Comparison of ENCODE assay signal across 8 cellular contexts in genomic region chr10:102752934-102753664, GRCh38. TPM values are rescaled to one million over a fixed set of nuclear protein-coding genes. Genes with fewer than 3 reads are reported as not detected.
DNase-seq lines count a peak whose midpoint lies in the region; ATAC-seq, FAIRE-seq and TF ChIP-seq lines count a peak whose summit lies in the region.

No MANE protein-coding gene starts in this region.

- ATAC-seq in activated CD4-positive, alpha-beta T cell treated with anti-CD3 and anti-CD28 coated beads for 36 hours: peak; percentile 78

- DNase-seq in activated CD4-positive, alpha-beta T cell treated with anti-CD3 and anti-CD28 coated beads for 36 hours: peak; percentile 35
- DNase-seq in activated CD4-positive, alpha-beta T cell treated with anti-CD3 and anti-CD28 coated beads for 4 hours: no peak
- DNase-seq in MV-4-11 (lab: John Stamatoyannopoulos, UW) (peak; percentile 53), kidney tubule cell (ENCODE audit: low spot score) (peak; percentile 58), suprapubic skin (ENCODE audit: low spot score in 2 of 2) (no peak), H54 (ENCODE audit: insufficient read length, low spot score) (no peak)
- DNase-seq in effector CD4-positive, alpha-beta T cell: no peak

- no peak overlapping the region for H3K4me3 Mint-ChIP-seq in activated CD4-positive, alpha-beta T cell treated with anti-CD3 and anti-CD28 coated beads for 36 hours
- H3K4me3 Mint-ChIP-seq in brain: no peak overlapping the region

- H3K36me3 ChIP-seq in suprapubic skin: no peaks in the 10 kb centered on the region

- POLR2A ChIA-PET in activated CD4-positive, alpha-beta T cell treated with anti-CD3 and anti-CD28 coated beads for 36 hours (lab: Charles Lee): no interaction called here

- H3K27me3 Mint-ChIP-seq in activated CD4-positive, alpha-beta T cell treated with anti-CD3 and anti-CD28 coated beads for 36 hours: no peaks in the 10 kb centered on the region
- H3K27me3 Mint-ChIP-seq in brain: no peaks in the 10 kb centered on the region

- WGBS in suprapubic skin: 57% methylated on average over 3 of the region's 4 CpGs

- CTCF ChIA-PET in activated CD4-positive, alpha-beta T cell treated with anti-CD3 and anti-CD28 coated beads for 36 hours (lab: Charles Lee): interaction anchor here (0.6 to 4.1 kb wide), 10 partner anchors 10 to 148 kb away, joined by 3 to 26 read pairs (median 4); partner anchors contain the start of gene WBP1L

- TF ChIP-seq CTCF in brain (conservative IDR thresholded peaks at IDR 0.05) (peak; percentile 47 to 64), suprapubic skin (IDR thresholded peaks at IDR 0.05) (peak; percentile 27 to 50)

- no peaks in the 10 kb centered on the region for H3K9me3 ChIP-seq in suprapubic skin

- H3K9me3 Mint-ChIP-seq in activated CD4-positive, alpha-beta T cell treated with anti-CD3 and anti-CD28 coated beads for 36 hours (ENCODE audit: low read depth): no peaks in the 10 kb centered on the region
- H3K9me3 Mint-ChIP-seq in brain: no peaks in the 10 kb centered on the region

- H3K4me1 Mint-ChIP-seq in activated CD4-positive, alpha-beta T cell treated with anti-CD3 and anti-CD28 coated beads for 36 hours: peaks cover 45% of the 10 kb centered on the region
- H3K4me1 Mint-ChIP-seq in brain: peaks cover 28% of the 10 kb centered on the region

- no peak overlapping the region for H3K4me3 ChIP-seq in suprapubic skin

- peaks cover 48% of the 10 kb centered on the region for H3K4me1 ChIP-seq in suprapubic skin

- H3K36me3 Mint-ChIP-seq in activated CD4-positive, alpha-beta T cell treated with anti-CD3 and anti-CD28 coated beads for 36 hours (ENCODE audit: low read depth): peaks cover 11% of the 10 kb centered on the region
- peaks cover 17% of the 10 kb centered on the region for H3K36me3 Mint-ChIP-seq in brain

- intact Hi-C loops in activated CD4-positive, alpha-beta T cell treated with anti-CD3 and anti-CD28 coated beads for 36 hours (cut with DNase I, micrococcal nuclease): no loop called here

- no peak for FAIRE-seq in H54 (lab: Jason Lieb, UNC)

- TF ChIP-seq POLR2A in suprapubic skin (IDR thresholded peaks at IDR 0.05) (no peak), H54 (IDR thresholded peaks at IDR 0.05; ENCODE audit: low read depth, low read length) (no peak)

- no peak overlapping the region for H3K27ac Mint-ChIP-seq in activated CD4-positive, alpha-beta T cell treated with anti-CD3 and anti-CD28 coated beads for 36 hours
- H3K27ac Mint-ChIP-seq in brain: peak overlapping the region in 4 of 5 experiments; percentile 9 to 57 (median 38)

- peak overlapping the region; percentile 90 for H3K27ac ChIP-seq in suprapubic skin

- no peaks in the 10 kb centered on the region for H3K27me3 ChIP-seq in suprapubic skin

- TF ChIP-seq EP300 in suprapubic skin (IDR thresholded peaks at IDR 0.05): no peak

RNA-seq across cellular contexts. Expression of gene WBP1L, which starts 9.4 kb away (rescaled TPM):
- 10 to 100 TPM; 14.9 to 16.4 TPM for total RNA-seq in activated CD4-positive, alpha-beta T cell treated with anti-CD3 and anti-CD28 coated beads for 36 hours
- polyA plus RNA-seq in brain (ENCODE audit: insufficient read depth, low read depth, low replicate concordance): 23.8 TPM
- 100 to 1,000 TPM; 103 to 166 (median 125) TPM for total RNA-seq in suprapubic skin

RNA-seq across cellular contexts. Expression of gene SFXN2, which starts 38.7 kb away (rescaled TPM):
- total RNA-seq in activated CD4-positive, alpha-beta T cell treated with anti-CD3 and anti-CD28 coated beads for 36 hours: 10 to 100 TPM; 18.2 to 20.7 TPM
- polyA plus RNA-seq in brain (ENCODE audit: insufficient read depth, low read depth, low replicate concordance): 5.7 TPM
- 1 to 10 TPM; 1.9 to 5.6 (median 3.1) TPM for total RNA-seq in suprapubic skin

RNA-seq across cellular contexts. Expression of gene ARL3, which starts 38.9 kb away (rescaled TPM):
- total RNA-seq in activated CD4-positive, alpha-beta T cell treated with anti-CD3 and anti-CD28 coated beads for 36 hours: 1 to 10 TPM; 6.4 to 6.9 TPM
- polyA plus RNA-seq in brain (ENCODE audit: insufficient read depth, low read depth, low replicate concordance): 33.2 TPM
- 1 to 10 TPM; 3.4 to 6.0 (median 3.8) TPM for total RNA-seq in suprapubic skin

Comparison
In these comparisons a context has a peak if more than half of its experiments do, and no peak if none do; other contexts are left out.
1. DNase-seq: peak in activated CD4-positive, alpha-beta T cell treated with anti-CD3 and anti-CD28 coated beads for 36 hours (single experiment), MV-4-11 (single experiment) and kidney tubule cell (single experiment); none in activated CD4-positive, alpha-beta T cell treated with anti-CD3 and anti-CD28 coated beads for 4 hours (0 of 2), suprapubic skin (0 of 2), H54 (single experiment) and effector CD4-positive, alpha-beta T cell (single experiment).
2. RNA of gene WBP1L, which starts 9.4 kb away (total RNA-seq): 103 to 166 TPM in suprapubic skin; 14.9 to 16.4 TPM in activated CD4-positive, alpha-beta T cell treated with anti-CD3 and anti-CD28 coated beads for 36 hours; every median in the first group is over 4 times any median in the second.